Comparison of ENCODE assay signal across 7 cellular contexts in the genomic region with DNA sequence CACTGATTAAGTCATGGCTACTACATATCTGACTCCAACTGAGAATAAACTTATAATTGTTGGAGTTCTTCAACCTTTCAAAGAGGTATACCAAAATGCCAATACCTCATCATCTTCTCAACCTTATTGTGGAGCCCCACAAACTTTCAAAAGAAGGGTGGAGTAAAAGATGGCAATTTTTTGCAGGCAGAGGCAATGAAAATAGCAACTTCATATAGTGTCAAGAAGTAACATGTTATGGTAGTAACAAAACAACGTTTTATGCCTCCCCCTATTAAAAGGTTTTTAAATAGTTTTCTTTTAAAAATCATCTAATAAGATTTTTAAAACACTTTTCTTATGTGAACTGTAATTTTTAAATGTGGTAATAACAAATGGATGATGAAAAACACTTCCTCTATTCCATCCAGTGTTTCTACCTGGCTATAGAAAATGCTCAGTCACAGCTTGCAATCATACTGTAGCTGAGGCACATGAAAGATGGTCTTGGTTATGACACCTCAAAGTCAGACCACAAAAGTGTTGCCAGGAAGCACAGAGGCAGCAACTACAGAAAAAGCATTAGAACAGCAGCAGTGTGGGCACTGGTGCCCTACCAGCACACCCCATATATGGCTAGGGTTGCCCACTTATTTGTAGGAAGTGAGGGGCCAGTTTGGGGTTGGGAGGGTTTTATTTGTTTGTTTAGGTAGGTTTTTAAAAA. TPM values are rescaled to one million over a fixed set of nuclear protein-coding genes. Genes with fewer than 3 reads are reported as not detected.
DNase-seq lines count a peak whose midpoint lies in the region; ATAC-seq and TF ChIP-seq lines count a peak whose summit lies in the region.

No MANE protein-coding gene starts in this region.

- DNase-seq in NOMO-1 treated with dmso at 0.1 percent for 144 hours (lab: John Stamatoyannopoulos, UW; ENCODE audit: unreplicated experiment), result peak; percentile 26
- DNase-seq in amniotic epithelial cell (ENCODE audit: low read depth), result peak; percentile 58
- DNase-seq in stimulated activated naive B cell treated with anti-CD40 and anti-IgM and Interleukin-4, amounts not matched to agents 10 μg/mL and 1 μg/mL and 100 μg/mL, for 72 hours, result peak; percentile 4
- no peak for DNase-seq in left colon
- DNase-seq in vagina (ENCODE audit: extremely low spot score in 2 of 2), result no peak

- H3K9me3 Mint-ChIP-seq in stimulated activated naive B cell treated with anti-CD40 and anti-IgM and Interleukin-4, amounts not matched to agents 10 μg/mL and 1 μg/mL and 100 μg/mL, for 72 hours, result no peaks in the 10 kb centered on the region

- no peaks in the 10 kb centered on the region for H3K27me3 Mint-ChIP-seq in stimulated activated naive B cell treated with anti-CD40 and anti-IgM and Interleukin-4, amounts not matched to agents 10 μg/mL and 1 μg/mL and 100 μg/mL, for 72 hours

- H3K36me3 ChIP-seq in vagina, result no peaks in the 10 kb centered on the region

- H3K27ac ChIP-seq in vagina, result no peak overlapping the region

- H3K9me3 ChIP-seq in vagina, result no peaks in the 10 kb centered on the region

- no peak overlapping the region for H3K4me3 ChIP-seq in vagina

- TF ChIP-seq CTCF in vagina (IDR thresholded peaks at IDR 0.05), result no peak

- ATAC-seq in GM18870 (IDR thresholded peaks at IDR 0.05; ENCODE audit: unreplicated experiment), result peak; percentile 99
- ATAC-seq in HG02642 (IDR thresholded peaks at IDR 0.05; ENCODE audit: poor library complexity, unreplicated experiment), result peak; percentile 99
- peak; percentile 89 to 98 for ATAC-seq in stimulated activated naive B cell treated with anti-CD40 and anti-IgM and Interleukin-4, amounts not matched to agents 10 μg/mL and 1 μg/mL and 100 μg/mL, for 72 hours (replicated peaks)
- no peak for ATAC-seq in left colon

- no peak overlapping the region for H3K4me3 Mint-ChIP-seq in stimulated activated naive B cell treated with anti-CD40 and anti-IgM and Interleukin-4, amounts not matched to agents 10 μg/mL and 1 μg/mL and 100 μg/mL, for 72 hours

- H3K36me3 Mint-ChIP-seq in stimulated activated naive B cell treated with anti-CD40 and anti-IgM and Interleukin-4, amounts not matched to agents 10 μg/mL and 1 μg/mL and 100 μg/mL, for 72 hours, result peaks cover 5 to 6% of the 10 kb centered on the region in 2 donors

- intact Hi-C loops in left colon (cut with DNase I, micrococcal nuclease) (no loop called here), vagina (cut with DNase I) (no loop called here)

- no peak for TF ChIP-seq POLR2A in vagina (IDR thresholded peaks at IDR 0.05)

- peaks cover 82% of the 10 kb centered on the region for H3K4me1 ChIP-seq in vagina

- H3K27me3 ChIP-seq in vagina, result no peaks in the 10 kb centered on the region

- peaks cover 23 to 47% of the 10 kb centered on the region in 2 donors for H3K4me1 Mint-ChIP-seq in stimulated activated naive B cell treated with anti-CD40 and anti-IgM and Interleukin-4, amounts not matched to agents 10 μg/mL and 1 μg/mL and 100 μg/mL, for 72 hours

- H3K27ac Mint-ChIP-seq in stimulated activated naive B cell treated with anti-CD40 and anti-IgM and Interleukin-4, amounts not matched to agents 10 μg/mL and 1 μg/mL and 100 μg/mL, for 72 hours, result peak overlapping the region; percentile 37

RNA-seq across cellular contexts. Expression of a gene that starts 7.0 kb away (rescaled TPM):
- 10 to 100 TPM; 61.4 to 87.6 TPM for total RNA-seq in left colon
- 95.8 TPM for total RNA-seq in vagina

Comparison
In these comparisons a context has a peak if more than half of its experiments do, and no peak if none do; other contexts are left out.
1. DNase-seq: peak in NOMO-1 treated with dmso at 0.1 percent for 144 hours (single experiment), amniotic epithelial cell (single experiment) and stimulated activated naive B cell treated with anti-CD40 and anti-IgM and Interleukin-4, amounts not matched to agents 10 μg/mL and 1 μg/mL and 100 μg/mL, for 72 hours (single experiment); none in left colon (0 of 2) and vagina (0 of 2).